ENCODE assay signal across 8 cellular contexts in genomic region chr13:28819046-28819747, GRCh38. TPM values are rescaled to one million over a fixed set of nuclear protein-coding genes. Genes with fewer than 3 reads are reported as not detected.
A peak's percentile ranks its signal among the peaks of the same experiment; 100 is the strongest.
DNase-seq lines count a peak whose midpoint lies in the region; ATAC-seq and TF ChIP-seq lines count a peak whose summit lies in the region.

No MANE protein-coding gene starts in this region.

- H3K36me3 ChIP-seq in RWPE2 (ENCODE audit: low read depth), result no peaks in the 10 kb centered on the region
- no peaks in the 10 kb centered on the region for H3K36me3 ChIP-seq in subcutaneous abdominal adipose tissue (ENCODE audit: control insufficient read depth in 5 of 5, insufficient read depth in 5 of 5, low read length in 5 of 5)

- no peak overlapping the region for H3K4me3 ChIP-seq in RWPE2 (ENCODE audit: severe bottlenecking)
- peak overlapping the region in 4 of 5 donors; percentile 6 to 55 (median 46) for H3K4me3 ChIP-seq in subcutaneous abdominal adipose tissue (ENCODE audit: low read depth in 1 of 5, low read length in 5 of 5)

- TF ChIP-seq CTCF in RWPE2 (IDR thresholded peaks at IDR 0.05; ENCODE audit: poor library complexity, severe bottlenecking), result no peak

- no peak overlapping the region for H3K9ac ChIP-seq in subcutaneous abdominal adipose tissue (ENCODE audit: low read length in 5 of 5)

- H3K27ac ChIP-seq in RWPE2 (ENCODE audit: poor library complexity, severe bottlenecking) (no peak overlapping the region), subcutaneous abdominal adipose tissue (ENCODE audit: low read depth, low read length) (no peak overlapping the region)

- ATAC-seq in RWPE2 (ENCODE audit: low read depth) (peak; percentile 14; the same call in 2 of the 3 replicates), left cardiac atrium (peak; percentile 10 to 47)

- H3K4me1 ChIP-seq in RWPE2 (ENCODE audit: insufficient read depth, poor library complexity, severe bottlenecking) (no peaks in the 10 kb centered on the region), subcutaneous abdominal adipose tissue (ENCODE audit: control insufficient read depth in 5 of 5, insufficient read depth in 5 of 5, low read length in 5 of 5) (peaks cover 0 to 13% (median 10%) of the 10 kb centered on the region in 5 donors)

- H3K9me3 ChIP-seq in RWPE2 (ENCODE audit: severe bottlenecking), result no peaks in the 10 kb centered on the region
- H3K9me3 ChIP-seq in subcutaneous abdominal adipose tissue (ENCODE audit: control insufficient read depth in 5 of 5, low read length in 5 of 5), result peaks cover 2 to 9% (median 4%) of the 10 kb centered on the region in 5 donors

- intact Hi-C loops in left cardiac atrium (cut with DNase I), result loop anchor here (2.0 to 10.0 kb wide), 4 partner anchors 442 to 548 kb away; no protein-coding TSS in a partner anchor

- peak; percentile 5 for DNase-seq in SKM-1 treated with dmso at 0.1 percent for 144 hours (lab: John Stamatoyannopoulos, UW; ENCODE audit: unreplicated experiment)
- DNase-seq in SKM-1 (lab: John Stamatoyannopoulos, UW; ENCODE audit: unreplicated experiment), result no peak
- DNase-seq in RWPE2 (ENCODE audit: low spot score), result no peak
- peak; percentile 28 for DNase-seq in left cardiac atrium
- no peak for DNase-seq in foreskin melanocyte
- DNase-seq in NCI-H82 (lab: John Stamatoyannopoulos, UW), result no peak
- no peak for DNase-seq in pons (ENCODE audit: low spot score)

- H3K27me3 ChIP-seq in RWPE2 (ENCODE audit: insufficient read depth, poor library complexity, severe bottlenecking) (peaks cover 39% of the 10 kb centered on the region), subcutaneous abdominal adipose tissue (ENCODE audit: control insufficient read depth in 5 of 5, insufficient read depth in 4 of 5, low read length in 5 of 5) (peaks cover 7 to 48% (median 33%) of the 10 kb centered on the region in 5 donors)

RNA-seq across cellular contexts. Expression of gene MTUS2, which starts 0.9 kb away (rescaled TPM):
- total RNA-seq in left cardiac atrium, result 10 to 100 TPM; 22.8 to 52.4 TPM

Comparison
In these comparisons a context has a peak if more than half of its experiments do, and no peak if none do; other contexts are left out.
1. DNase-seq: peak in SKM-1 treated with dmso at 0.1 percent for 144 hours (single experiment) and left cardiac atrium (single experiment); none in SKM-1 (single experiment), RWPE2 (single experiment), foreskin melanocyte (single experiment), NCI-H82 (single experiment) and pons (single experiment).